ENCODE assay signal across 19 cellular contexts in genomic region chr13:41345921-41346589, GRCh38. TPM values are rescaled to one million over a fixed set of nuclear protein-coding genes. Genes with fewer than 3 reads are reported as not detected.
A peak's percentile ranks its signal among the peaks of the same experiment; 100 is the strongest.
DNase-seq lines count a peak whose midpoint lies in the region; ATAC-seq, FAIRE-seq and TF ChIP-seq lines count a peak whose summit lies in the region.
"Had no signal": no experiment of that assay in that cellular context is flagged by ENCODE, and none has a peak within 500 bp of the region (broad histone marks: within the 10 kb centered on the region; RNA-seq: fewer than 3 reads in every experiment).

No MANE protein-coding gene starts in this region.

- peaks cover 13% of the 10 kb centered on the region for H3K4me1 Mint-ChIP-seq in CD14-positive monocyte
- H3K4me1 Mint-ChIP-seq in naive thymus-derived CD4-positive, alpha-beta T cell = peaks cover 19 to 73% (median 61%) of the 10 kb centered on the region in 7 donors
- H3K4me1 Mint-ChIP-seq: naive B cell had no signal

- H3K36me3 ChIP-seq in naive thymus-derived CD4-positive, alpha-beta T cell (ENCODE audit: control insufficient read depth in 2 of 3, insufficient read depth in 3 of 3, low read length in 3 of 3) = peaks cover 0 to 14% (median 3%) of the 10 kb centered on the region in 3 experiments

- peaks cover 0 to 4% (median 0%) of the 10 kb centered on the region in 7 donors for H3K9me3 Mint-ChIP-seq in CD14-positive monocyte
- peaks cover 0 to 11% (median 0%) of the 10 kb centered on the region in 11 donors for H3K9me3 Mint-ChIP-seq in naive thymus-derived CD4-positive, alpha-beta T cell
- H3K9me3 Mint-ChIP-seq: naive B cell had no signal

- H3K9me3 ChIP-seq in naive thymus-derived CD4-positive, alpha-beta T cell (ENCODE audit: control insufficient read depth in 2 of 3, low read length in 3 of 3) = no peaks in the 10 kb centered on the region
- H3K9me3 ChIP-seq: right lobe of liver, upper lobe of left lung had no signal

- H3K27me3 ChIP-seq in naive thymus-derived CD4-positive, alpha-beta T cell (ENCODE audit: control insufficient read depth in 2 of 2, insufficient read depth in 2 of 2, low read length in 2 of 2) = no peaks in the 10 kb centered on the region
- H3K27me3 ChIP-seq: right lobe of liver, upper lobe of left lung had no signal

- H3K4me1 ChIP-seq in naive thymus-derived CD4-positive, alpha-beta T cell (ENCODE audit: control insufficient read depth in 2 of 2, insufficient read depth in 2 of 2, low read length in 2 of 2) = peaks cover 19 to 20% of the 10 kb centered on the region in 2 donors
- H3K4me1 ChIP-seq: upper lobe of left lung had no signal

- peak overlapping the region; percentile 17 for H3K27ac ChIP-seq in naive thymus-derived CD4-positive, alpha-beta T cell (ENCODE audit: low read depth, low read length)
- H3K27ac ChIP-seq: PC-9, upper lobe of left lung, VCaP had no signal

- DNase-seq in CD14-positive monocyte (ENCODE audit: low spot score) = no peak
- DNase-seq in NCI-H226 = peak; percentile 78
- DNase-seq in fibroblast of pulmonary artery (ENCODE audit: low read depth) = peak; percentile 76
- DNase-seq in naive thymus-derived CD4-positive, alpha-beta T cell = no peak
- DNase-seq in NK-92 (lab: John Stamatoyannopoulos, UW; ENCODE audit: unreplicated experiment) = no peak
- no peak for DNase-seq in RCC 7860 (ENCODE audit: low spot score)
- no peak for DNase-seq in stimulated activated naive CD4-positive, alpha-beta T cell treated with Interleukin-2 at 50 U/mL for 16 hours (lab: John Stamatoyannopoulos, UW)
- DNase-seq: activated CD8-positive, alpha-beta memory T cell treated with anti-CD3 and anti-CD28 coated beads, Interleukin-2, amount 50 U/mL, for 4 hours; cerebellar nuclear complex; KG1; naive B cell; NCI-H1092 treated with DMSO at 0.1 percent for 48 hours; NCI-H510A; PC-9; right lobe of liver; stimulated activated CD4-positive, alpha-beta T cell treated with anti-CD3 and anti-CD28 coated beads, Interleukin-2, amount 100 ng/mL, for 24 hours; upper lobe of left lung had no signal

- no peak for ATAC-seq in naive thymus-derived CD4-positive, alpha-beta T cell
- no peak for ATAC-seq in HG02973 (IDR thresholded peaks at IDR 0.05; ENCODE audit: unreplicated experiment)

- no peak overlapping the region for H3K4me3 ChIP-seq in fibroblast of pulmonary artery (replicated peaks; ENCODE audit: low read depth, low read length)
- no peak overlapping the region for H3K4me3 ChIP-seq in naive thymus-derived CD4-positive, alpha-beta T cell (ENCODE audit: low read length)
- H3K4me3 ChIP-seq: PC-9, right lobe of liver, upper lobe of left lung had no signal

- peak overlapping the region in 4 of 7 donors; percentile 38 to 51 (median 40) for H3K27ac Mint-ChIP-seq in CD14-positive monocyte
- peak overlapping the region in 8 of 9 donors; percentile 74 to 92 (median 85) for H3K27ac Mint-ChIP-seq in naive thymus-derived CD4-positive, alpha-beta T cell

- POLR2A ChIA-PET in naive thymus-derived CD4-positive, alpha-beta T cell (lab: Charles Lee) = no interaction called here

- H3K27me3 Mint-ChIP-seq in CD14-positive monocyte (ENCODE audit: low read depth in 3 of 3) = no peaks in the 10 kb centered on the region
- H3K27me3 Mint-ChIP-seq in naive thymus-derived CD4-positive, alpha-beta T cell = no peaks in the 10 kb centered on the region
- H3K27me3 Mint-ChIP-seq: naive B cell had no signal

- TF ChIP-seq CTCF in CD14-positive monocyte (IDR thresholded peaks at IDR 0.05) = no peak
- no peak for TF ChIP-seq CTCF in fibroblast of pulmonary artery (IDR thresholded peaks at IDR 0.05; ENCODE audit: low read length, missing control alignments)

- no peak for FAIRE-seq in RCC 7860 (lab: Jason Lieb, UNC)

- CTCF ChIA-PET in naive thymus-derived CD4-positive, alpha-beta T cell (lab: Charles Lee) = interaction anchor here (0.9 kb wide), 1 partner anchor 13 kb away, joined by 3 read pairs; no protein-coding TSS in a partner anchor

- no peak overlapping the region for H3K4me3 Mint-ChIP-seq in CD14-positive monocyte
- H3K4me3 Mint-ChIP-seq in naive thymus-derived CD4-positive, alpha-beta T cell = peak overlapping the region in 4 of 10 donors; percentile 19 to 53 (median 42)
- H3K4me3 Mint-ChIP-seq: naive B cell had no signal

- H3K36me3 Mint-ChIP-seq in CD14-positive monocyte = peaks cover 50 to 78% of the 10 kb centered on the region in 2 donors
- H3K36me3 Mint-ChIP-seq in naive thymus-derived CD4-positive, alpha-beta T cell = peaks cover 16 to 76% (median 56%) of the 10 kb centered on the region in 5 donors

- intact Hi-C loops in CD14-positive monocyte (cut with micrococcal nuclease) = no loop called here
- intact Hi-C loops in naive thymus-derived CD4-positive, alpha-beta T cell (cut with micrococcal nuclease) = loop anchor here in 1 of 2 donors (2.0 kb wide), 1 partner anchor 13 kb away; no protein-coding TSS in a partner anchor

RNA-seq across cellular contexts. Expression of gene NAA16, which starts 35.0 kb away (rescaled TPM):
- 1 to 10 TPM; 3.8 to 5.9 TPM for polyA plus RNA-seq in CD14-positive monocyte
- total RNA-seq in naive thymus-derived CD4-positive, alpha-beta T cell = 10 to 100 TPM; 30.6 to 99.6 (median 90.4) TPM
- 10 to 100 TPM; 15.8 to 35.7 TPM for polyA plus RNA-seq in naive thymus-derived CD4-positive, alpha-beta T cell

Comparison
In these comparisons a context has a peak if more than half of its experiments do, and no peak if none do; other contexts are left out.
1. DNase-seq: peak in NCI-H226 (single experiment) and fibroblast of pulmonary artery (single experiment); none in CD14-positive monocyte (single experiment), naive thymus-derived CD4-positive, alpha-beta T cell (0 of 9), NK-92 (single experiment), RCC 7860 (single experiment) and stimulated activated naive CD4-positive, alpha-beta T cell treated with Interleukin-2 at 50 U/mL for 16 hours (single experiment).